ENCODE assay signal across 8 cellular contexts in the genomic region with DNA sequence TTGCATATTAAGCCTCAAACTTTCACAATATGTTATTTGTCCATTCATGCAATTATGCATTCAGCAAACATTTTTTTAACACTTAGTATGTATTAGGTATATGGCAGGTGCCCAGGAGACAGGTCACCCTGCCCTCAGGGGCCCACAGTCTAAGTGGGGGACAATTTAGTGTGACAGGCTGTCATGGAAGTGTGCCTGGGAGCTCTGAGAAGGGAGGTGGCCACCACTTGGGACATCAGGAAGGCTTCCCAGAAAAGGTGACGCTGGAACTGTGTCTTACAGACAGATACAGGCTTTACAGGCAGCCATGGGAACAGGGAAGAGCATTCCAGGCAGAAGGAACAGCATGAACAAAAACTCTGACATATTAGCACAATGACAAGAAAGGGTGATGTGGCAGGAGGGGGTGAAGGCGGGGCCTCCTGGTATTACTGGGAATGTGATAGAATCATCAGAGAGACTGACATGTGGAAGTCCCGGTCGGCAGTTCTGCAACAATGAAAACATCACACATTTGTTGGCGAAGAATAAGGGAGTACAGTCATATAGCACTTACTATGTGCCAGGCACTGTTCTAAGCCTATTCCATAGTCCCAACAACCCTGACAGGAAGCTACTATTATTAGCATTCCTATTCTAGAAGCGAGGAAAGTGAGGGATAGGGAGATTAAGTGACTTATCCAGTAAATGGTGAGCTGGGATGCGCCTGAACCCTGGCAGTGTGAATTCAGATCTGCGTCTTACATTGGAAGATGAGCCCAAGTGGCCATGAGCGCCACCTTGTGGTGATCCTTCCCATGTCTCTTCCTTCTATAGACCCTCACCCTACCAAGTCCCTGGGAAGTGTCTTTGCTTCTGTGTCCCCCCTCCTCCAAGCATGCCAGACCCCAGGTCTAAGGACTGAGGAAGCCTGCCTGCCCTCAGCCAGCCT. TPM values are rescaled to one million over a fixed set of nuclear protein-coding genes. Genes with fewer than 3 reads are reported as not detected.
DNase-seq lines count a peak whose midpoint lies in the region; ATAC-seq and TF ChIP-seq lines count a peak whose summit lies in the region.

No MANE protein-coding gene starts in this region.

- H3K27ac Mint-ChIP-seq in activated CD4-positive, alpha-beta T cell treated with anti-CD3 and anti-CD28 coated beads, Interleukin-2, amount 10 ng/mL, durations not matched to agents 7 days and 5 days: peak overlapping the region; percentile 83

- no peaks in the 10 kb centered on the region for H3K27me3 ChIP-seq in lower lobe of right lung (ENCODE audit: low read depth)

- peaks cover 70% of the 10 kb centered on the region for H3K36me3 Mint-ChIP-seq in activated CD4-positive, alpha-beta T cell treated with anti-CD3 and anti-CD28 coated beads, Interleukin-2, amount 10 ng/mL, durations not matched to agents 7 days and 5 days (ENCODE audit: low read depth)

- H3K4me1 ChIP-seq in lower lobe of right lung: peaks cover 21% of the 10 kb centered on the region

- peaks cover 51% of the 10 kb centered on the region for H3K36me3 ChIP-seq in lower lobe of right lung

- no peak overlapping the region for H3K4me3 Mint-ChIP-seq in activated CD4-positive, alpha-beta T cell treated with anti-CD3 and anti-CD28 coated beads, Interleukin-2, amount 10 ng/mL, durations not matched to agents 7 days and 5 days

- H3K4me3 ChIP-seq in GM12875 (ENCODE audit: low read depth, low read length) (no peak overlapping the region), lower lobe of right lung (no peak overlapping the region)

- intact Hi-C loops in lower lobe of right lung (cut with DNase I): no loop called here

- H3K4me1 Mint-ChIP-seq in activated CD4-positive, alpha-beta T cell treated with anti-CD3 and anti-CD28 coated beads, Interleukin-2, amount 10 ng/mL, durations not matched to agents 7 days and 5 days: peaks cover 64% of the 10 kb centered on the region

- no peaks in the 10 kb centered on the region for H3K9me3 ChIP-seq in lower lobe of right lung

- peak; percentile 62 to 75 for ATAC-seq in lower lobe of right lung

- CTCF ChIA-PET in activated CD4-positive, alpha-beta T cell treated with anti-CD3 and anti-CD28 coated beads, Interleukin-2, amount 10 ng/mL, durations not matched to agents 7 days and 5 days (lab: Charles Lee): interaction anchor here (0.6 to 3.5 kb wide), 18 partner anchors 9 to 100 kb away, joined by 3 to 20 read pairs (median 4); partner anchors contain the start of gene ACBD4

- POLR2A ChIA-PET in activated CD4-positive, alpha-beta T cell treated with anti-CD3 and anti-CD28 coated beads, Interleukin-2, amount 10 ng/mL, durations not matched to agents 7 days and 5 days (lab: Charles Lee): interaction anchor here (0.6 to 1.0 kb wide), 2 partner anchors 24 to 82 kb away, joined by 3 to 5 read pairs; partner anchors contain the start of gene MAP3K14

- H3K9me3 Mint-ChIP-seq in activated CD4-positive, alpha-beta T cell treated with anti-CD3 and anti-CD28 coated beads, Interleukin-2, amount 10 ng/mL, durations not matched to agents 7 days and 5 days: no peaks in the 10 kb centered on the region

- TF ChIP-seq CTCF in GM12875 (IDR thresholded peaks at IDR 0.05; ENCODE audit: borderline replicate concordance, insufficient read depth, low read depth, low read length) (peak; percentile 85), lower lobe of right lung (IDR thresholded peaks at IDR 0.05) (peak; percentile 82)

- H3K27me3 Mint-ChIP-seq in activated CD4-positive, alpha-beta T cell treated with anti-CD3 and anti-CD28 coated beads, Interleukin-2, amount 10 ng/mL, durations not matched to agents 7 days and 5 days: no peaks in the 10 kb centered on the region

- DNase-seq in A172 (ENCODE audit: low spot score): peak; percentile 75
- peak; percentile 56 to 87 for DNase-seq in NCI-H526 (lab: John Stamatoyannopoulos, UW)
- peak; percentile 84 for DNase-seq in activated CD4-positive, alpha-beta T cell treated with anti-CD3 and anti-CD28 coated beads, Interleukin-2, amount 10 ng/mL, durations not matched to agents 7 days and 5 days
- DNase-seq in dermis blood vessel endothelial cell: peak; percentile 89
- DNase-seq in lower lobe of right lung: peak; percentile 85
- DNase-seq in stimulated activated CD8-positive, alpha-beta memory T cell treated with anti-CD3 and anti-CD28 coated beads, Interleukin-7, amount 100 ng/mL, for 1 hour (ENCODE audit: low read depth in 2 of 2): peak; percentile 61 to 65
- no peak for DNase-seq in SW480 (ENCODE audit: low spot score)

- no peak overlapping the region for H3K27ac ChIP-seq in lower lobe of right lung

RNA-seq across cellular contexts. Expression of gene FMNL1, which starts 13.7 kb away (rescaled TPM):
- total RNA-seq in A172 (2014; rRNA removed; shearing (Covaris generic)): 36.3 and 44.8 TPM in 2 replicates
- total RNA-seq in activated CD4-positive, alpha-beta T cell treated with anti-CD3 and anti-CD28 coated beads, Interleukin-2, amount 10 ng/mL, durations not matched to agents 7 days and 5 days: 100 to 1,000 TPM; 391 to 410 TPM
- 1.0 and 4.0 TPM in 2 replicates for total RNA-seq in dermis blood vessel endothelial cell
- 87.0 TPM for total RNA-seq in lower lobe of right lung

RNA-seq across cellular contexts. Expression of gene SPATA32, which starts 26.6 kb away (rescaled TPM):
- not detected in 2 replicates for total RNA-seq in A172 (2014; rRNA removed; shearing (Covaris generic))
- under 1 TPM; 0.27 to 0.67 TPM for total RNA-seq in activated CD4-positive, alpha-beta T cell treated with anti-CD3 and anti-CD28 coated beads, Interleukin-2, amount 10 ng/mL, durations not matched to agents 7 days and 5 days
- total RNA-seq in dermis blood vessel endothelial cell (0.05 TPM in 1 of 2 replicates, not detected in the other), lower lobe of right lung (not detected)
